In genomic region chr12:89756638-89757321, GRCh38 we compare ENCODE assay signal across 8 cellular contexts. TPM values are rescaled to one million over a fixed set of nuclear protein-coding genes. Genes with fewer than 3 reads are reported as not detected.
DNase-seq lines count a peak whose midpoint lies in the region; ATAC-seq and TF ChIP-seq lines count a peak whose summit lies in the region.

No MANE protein-coding gene starts in this region.

- H3K9me3 ChIP-seq in PC-3 (ENCODE audit: low read length) (no peaks in the 10 kb centered on the region), vagina (no peaks in the 10 kb centered on the region)

- H3K4me2 ChIP-seq in PC-3 (ENCODE audit: low read length), result peak overlapping the region; percentile 56

- H3K36me3 Mint-ChIP-seq in dendritic cell treated with granulocyte-macrophage colony-stimulating factor and Interleukin-4, amounts not matched to agents 40 ng/mL and 50 ng/mL, for 4 days (ENCODE audit: low read depth), result no peaks in the 10 kb centered on the region

- no TSS peak for BruUV-seq in PC-3 (replicated peaks; lab: Mats Ljungman, UMichigan)

- H3K4me3 ChIP-seq in PC-3 (ENCODE audit: low read length) (no peak overlapping the region; the same call in 1 of the 2 replicates), vagina (no peak overlapping the region)

- H3K9me2 ChIP-seq in PC-3 (replicated peaks; ENCODE audit: low read length), result no peaks in the 10 kb centered on the region

- DNase-seq in AML-193 (lab: John Stamatoyannopoulos, UW) (peak; percentile 99 to 100), PC-3 (peak; percentile 98), omental fat pad (ENCODE audit: low spot score) (no peak), vagina (ENCODE audit: extremely low spot score in 2 of 2) (no peak)
- DNase-seq in stimulated activated CD4-positive, alpha-beta T cell treated with anti-CD3 and anti-CD28 coated beads, Interleukin-1b, Interleukin-23, amount 100 ng/mL, for 48 hours, result no peak

- H3K4me1 Mint-ChIP-seq in dendritic cell treated with granulocyte-macrophage colony-stimulating factor and Interleukin-4, amounts not matched to agents 40 ng/mL and 50 ng/mL, for 4 days (ENCODE audit: low read depth), result peaks cover 43% of the 10 kb centered on the region

- CTCF ChIA-PET in PC-3 (lab: Charles Lee), result no interaction called here

- H3K36me3 ChIP-seq in PC-3 (ENCODE audit: low read depth, low read length) (no peaks in the 10 kb centered on the region), vagina (no peaks in the 10 kb centered on the region)

- POLR2A ChIA-PET in PC-3 (lab: Charles Lee; ENCODE audit: unreplicated experiment), result interaction anchor here (0.7 kb wide), 1 partner anchor 19 kb away, joined by 5 read pairs; no protein-coding TSS in a partner anchor

- H3K27ac ChIP-seq in PC-3 (ENCODE audit: low read length) (peak overlapping the region; percentile 94), vagina (no peak overlapping the region)

- H3K79me2 ChIP-seq in PC-3 (ENCODE audit: low read length), result no peaks in the 10 kb centered on the region

- peak overlapping the region; percentile 14 for H3K4me3 Mint-ChIP-seq in dendritic cell treated with granulocyte-macrophage colony-stimulating factor and Interleukin-4, amounts not matched to agents 40 ng/mL and 50 ng/mL, for 4 days

- H3K9me3 Mint-ChIP-seq in dendritic cell treated with granulocyte-macrophage colony-stimulating factor and Interleukin-4, amounts not matched to agents 40 ng/mL and 50 ng/mL, for 4 days, result no peaks in the 10 kb centered on the region

- H3F3A ChIP-seq in PC-3 (ENCODE audit: low read length, unreplicated experiment), result peaks cover 10% of the 10 kb centered on the region

- peaks cover 42% of the 10 kb centered on the region for H3K4me1 ChIP-seq in PC-3 (ENCODE audit: insufficient read depth, low read length)
- no peaks in the 10 kb centered on the region for H3K4me1 ChIP-seq in vagina

- peak overlapping the region; percentile 46 for H3K9ac ChIP-seq in PC-3 (ENCODE audit: low read length)

- intact Hi-C loops in PC-3 (cut with micrococcal nuclease), result loop anchor here (1.0 to 2.0 kb wide), 2 partner anchors 46 to 193 kb away; no protein-coding TSS in a partner anchor
- intact Hi-C loops in dendritic cell treated with granulocyte-macrophage colony-stimulating factor and Interleukin-4, amounts not matched to agents 40 ng/mL and 50 ng/mL, for 4 days (cut with micrococcal nuclease), result loop anchor here (1.0 kb wide), 3 partner anchors 47 to 171 kb away; no protein-coding TSS in a partner anchor
- intact Hi-C loops in vagina (cut with DNase I), result no loop called here

- peak overlapping the region; percentile 95 for H3K27ac Mint-ChIP-seq in dendritic cell treated with granulocyte-macrophage colony-stimulating factor and Interleukin-4, amounts not matched to agents 40 ng/mL and 50 ng/mL, for 4 days

- no peak for TF ChIP-seq POLR2A in vagina (IDR thresholded peaks at IDR 0.05)

- H4K20me1 ChIP-seq in PC-3 (ENCODE audit: low read length), result no peaks in the 10 kb centered on the region

- ATAC-seq in GM18867 (IDR thresholded peaks at IDR 0.05; ENCODE audit: unreplicated experiment), result peak; percentile 95
- ATAC-seq in HG03025 (IDR thresholded peaks at IDR 0.05; ENCODE audit: low FRiP score, unreplicated experiment), result peak; percentile 90
- ATAC-seq in PC-3, result peak; percentile 88
- ATAC-seq in omental fat pad (ENCODE audit: low FRiP score), result peak; percentile 95

- TF ChIP-seq CTCF in PC-3 (conservative IDR thresholded peaks at IDR 0.05; ENCODE audit: low read depth, low read length) (no peak), omental fat pad (IDR thresholded peaks at IDR 0.05) (no peak), vagina (IDR thresholded peaks at IDR 0.05) (no peak)

- no peaks in the 10 kb centered on the region for H3K27me3 ChIP-seq in PC-3 (ENCODE audit: low read length)
- H3K27me3 ChIP-seq in vagina, result no peaks in the 10 kb centered on the region

- H3K27me3 Mint-ChIP-seq in dendritic cell treated with granulocyte-macrophage colony-stimulating factor and Interleukin-4, amounts not matched to agents 40 ng/mL and 50 ng/mL, for 4 days, result no peaks in the 10 kb centered on the region

- H2AFZ ChIP-seq in PC-3 (ENCODE audit: low read length), result 0 out of 2 replicates have a peak overlapping the region, but pooled peaks have one; percentile 5

RNA-seq across cellular contexts. Expression of gene ATP2B1, which starts 48.1 kb away (rescaled TPM):
- total RNA-seq in PC-3 (2014; rRNA removed), result 48.5 and 61.9 TPM in 2 replicates
- total RNA-seq in omental fat pad, result 100 to 1,000 TPM in 1 of 4 donors, 10 to 100 TPM in 3; 29.5 to 116 (median 68.4) TPM
- total RNA-seq in vagina, result 24.6 TPM

Comparison
In these comparisons a context has a peak if more than half of its experiments do, and no peak if none do; other contexts are left out.
1. DNase-seq: peak in AML-193 (2 of 2) and PC-3 (single experiment); none in omental fat pad (single experiment), vagina (0 of 2) and stimulated activated CD4-positive, alpha-beta T cell treated with anti-CD3 and anti-CD28 coated beads, Interleukin-1b, Interleukin-23, amount 100 ng/mL, for 48 hours (single experiment).
2. Peak in every context shown above with its lines, with median percentiles within 50 percentile points of each other: ATAC-seq.